Comparison of ENCODE assay signal across 22 cellular contexts in genomic region chr2:233462826-233463470, GRCh38.
"Had no signal": no experiment of that assay in that cellular context is flagged by ENCODE, and none has a peak within 500 bp of the region (broad histone marks: within the 10 kb centered on the region; RNA-seq: fewer than 3 reads in every experiment).

No MANE protein-coding gene starts in this region.

- DNase-seq: activated CD4-positive, alpha-beta T cell treated with anti-CD3 and anti-CD28 coated beads, Interleukin-2, amount 10 ng/mL, durations not matched to agents 24 days and 14 days; activated CD8-positive, alpha-beta T cell treated with anti-CD3 and anti-CD28 coated beads for 36 hours; activated naive CD4-positive, alpha-beta T cell; activated naive CD8-positive, alpha-beta T cell treated with anti-CD3 and anti-CD28 coated beads for 36 hours; activated T-cell treated with anti-CD3 and anti-CD28 coated beads, Interleukin-2, amount 50 U/mL, for 1 hour; amniotic stem cell; colonic mucosa; erythroblast; foreskin melanocyte; hypothalamus; left ventricle myocardium inferior; stimulated activated naive CD8-positive, alpha-beta T cell treated with anti-CD3 and anti-CD28 coated beads, Interleukin-15, amount 100 ng/mL, for 72 hours; T-cell; T1000 had no signal

- H3K9me3 ChIP-seq: colonic mucosa, left ventricle myocardium inferior, neutrophil had no signal

- H3K9me3 Mint-ChIP-seq: activated CD4-positive, alpha-beta T cell treated with anti-CD3 and anti-CD28 coated beads, Interleukin-2, amount 10 ng/mL, durations not matched to agents 24 days and 14 days; activated CD8-positive, alpha-beta T cell treated with anti-CD3 and anti-CD28 coated beads for 36 hours; activated naive CD8-positive, alpha-beta T cell treated with anti-CD3 and anti-CD28 coated beads for 36 hours; activated T-helper 17 cell treated with anti-CD3 and anti-CD28 coated beads, Interleukin-2, amount 50 U/mL, for 72 hours; stimulated activated naive CD8-positive, alpha-beta T cell treated with anti-CD3 and anti-CD28 coated beads, Interleukin-15, amount 100 ng/mL, for 72 hours; T-cell; type B pancreatic cell had no signal

- H3K4me3 ChIP-seq: cardiac muscle cell, colonic mucosa, left ventricle myocardium inferior, SK-N-MC had no signal

- ATAC-seq: activated CD8-positive, alpha-beta T cell treated with anti-CD3 and anti-CD28 coated beads for 36 hours; activated T-helper 17 cell treated with anti-CD3 and anti-CD28 coated beads, Interleukin-2, amount 50 U/mL, for 72 hours; stimulated activated naive CD8-positive, alpha-beta T cell treated with anti-CD3 and anti-CD28 coated beads, Interleukin-15, amount 100 ng/mL, for 72 hours; T-cell had no signal

- H3K4me3 Mint-ChIP-seq: activated CD4-positive, alpha-beta T cell treated with anti-CD3 and anti-CD28 coated beads, Interleukin-2, amount 10 ng/mL, durations not matched to agents 24 days and 14 days; activated CD8-positive, alpha-beta T cell treated with anti-CD3 and anti-CD28 coated beads for 36 hours; activated naive CD8-positive, alpha-beta T cell treated with anti-CD3 and anti-CD28 coated beads for 36 hours; activated T-helper 17 cell treated with anti-CD3 and anti-CD28 coated beads, Interleukin-2, amount 50 U/mL, for 72 hours; stimulated activated naive CD8-positive, alpha-beta T cell treated with anti-CD3 and anti-CD28 coated beads, Interleukin-15, amount 100 ng/mL, for 72 hours; T-cell; type B pancreatic cell had no signal

- H3K4me1 Mint-ChIP-seq: activated CD4-positive, alpha-beta T cell treated with anti-CD3 and anti-CD28 coated beads, Interleukin-2, amount 10 ng/mL, durations not matched to agents 24 days and 14 days; activated naive CD8-positive, alpha-beta T cell treated with anti-CD3 and anti-CD28 coated beads for 36 hours; activated T-helper 17 cell treated with anti-CD3 and anti-CD28 coated beads, Interleukin-2, amount 50 U/mL, for 72 hours; T-cell had no signal

- H3K4me1 ChIP-seq: parathyroid adenoma had no signal

- H3K27me3 ChIP-seq: cardiac muscle cell, colonic mucosa, neutrophil had no signal

- H3K27me3 Mint-ChIP-seq: activated CD4-positive, alpha-beta T cell treated with anti-CD3 and anti-CD28 coated beads, Interleukin-2, amount 10 ng/mL, durations not matched to agents 24 days and 14 days; activated CD8-positive, alpha-beta T cell treated with anti-CD3 and anti-CD28 coated beads for 36 hours; activated naive CD8-positive, alpha-beta T cell treated with anti-CD3 and anti-CD28 coated beads for 36 hours; activated T-helper 17 cell treated with anti-CD3 and anti-CD28 coated beads, Interleukin-2, amount 50 U/mL, for 72 hours; stimulated activated naive CD8-positive, alpha-beta T cell treated with anti-CD3 and anti-CD28 coated beads, Interleukin-15, amount 100 ng/mL, for 72 hours; T-cell; type B pancreatic cell had no signal

- H3K27ac ChIP-seq: cardiac muscle cell, colonic mucosa, left ventricle myocardium inferior, neutrophil, parathyroid adenoma, SK-N-MC had no signal

- H3K27ac Mint-ChIP-seq: activated CD4-positive, alpha-beta T cell treated with anti-CD3 and anti-CD28 coated beads, Interleukin-2, amount 10 ng/mL, durations not matched to agents 24 days and 14 days; activated CD8-positive, alpha-beta T cell treated with anti-CD3 and anti-CD28 coated beads for 36 hours; activated naive CD8-positive, alpha-beta T cell treated with anti-CD3 and anti-CD28 coated beads for 36 hours; activated T-helper 17 cell treated with anti-CD3 and anti-CD28 coated beads, Interleukin-2, amount 50 U/mL, for 72 hours; T-cell had no signal

- FAIRE-seq: endometrium, keratinocyte had no signal
